Comparison of ENCODE assay signal across 11 cellular contexts in genomic region chr11:124835918-124836317, GRCh38. TPM values are rescaled to one million over a fixed set of nuclear protein-coding genes. Genes with fewer than 3 reads are reported as not detected.
DNase-seq lines count a peak whose midpoint lies in the region; ATAC-seq and TF ChIP-seq lines count a peak whose summit lies in the region.
"Had no signal": no experiment of that assay in that cellular context is flagged by ENCODE, and none has a peak within 500 bp of the region (broad histone marks: within the 10 kb centered on the region; RNA-seq: fewer than 3 reads in every experiment).

No MANE protein-coding gene starts in this region.

- no peak overlapping the region for H2BK120ac ChIP-seq in neuronal stem cell (ENCODE audit: low read depth, low read length)

- no CpG with 5 or more reads among the region's 8 CpGs for WGBS in neuronal stem cell (ENCODE audit: extremely low coverage in 2 of 2, insufficient read length in 2 of 2, insufficient replicate concordance in 1 of 2), 2 donors

- no peak overlapping the region for H4K8ac ChIP-seq in neuronal stem cell (ENCODE audit: low read depth, low read length)

- no peak for TF ChIP-seq CTCF in KMS-11 (conservative IDR thresholded peaks at IDR 0.05; ENCODE audit: low read depth, low read length)
- no peak for TF ChIP-seq CTCF in brain (conservative IDR thresholded peaks at IDR 0.05)

- peaks cover 8 to 21% (median 14%) of the 10 kb centered on the region in 4 donors for H3K4me1 Mint-ChIP-seq in CD4-positive, alpha-beta memory T cell
- H3K4me1 Mint-ChIP-seq in brain: peaks cover 46% of the 10 kb centered on the region

- H3K27ac ChIP-seq in CD4-positive, alpha-beta memory T cell (ENCODE audit: low read depth, low read length): no peak overlapping the region
- peak overlapping the region; percentile 86 for H3K27ac ChIP-seq in KMS-11
- H3K27ac ChIP-seq in neuronal stem cell (replicated peaks; ENCODE audit: low read length): no peak overlapping the region
- H3K27ac ChIP-seq: neural progenitor cell had no signal

- H2BK12ac ChIP-seq in neuronal stem cell (ENCODE audit: low read length): no peak overlapping the region

- H2AFZ ChIP-seq in KMS-11 (ENCODE audit: low read depth): peak overlapping the region; percentile 98
- peak overlapping the region; percentile 68 for H2AFZ ChIP-seq in neuronal stem cell (ENCODE audit: low read length)
- H2AFZ ChIP-seq: neural progenitor cell had no signal

- H3K4me2 ChIP-seq in KMS-11 (peak overlapping the region; percentile 68), neuronal stem cell (ENCODE audit: insufficient read depth, low read length, poor library complexity, severe bottlenecking) (no peak overlapping the region)

- no peak overlapping the region for H3K14ac ChIP-seq in neuronal stem cell (ENCODE audit: low read length)

- POLR2A ChIA-PET in CD4-positive, alpha-beta memory T cell (lab: Charles Lee; ENCODE audit: partially characterized antibody): interaction anchor here (0.9 to 1.9 kb wide), 6 partner anchors 35 to 167 kb away, joined by 4 to 5 read pairs (median 5); partner anchors contain the start of gene MSANTD2

- intact Hi-C loops in CD4-positive, alpha-beta memory T cell (cut with micrococcal nuclease): loop anchor here (2.0 kb wide), 1 partner anchor 35 kb away; the partner anchor contains the start of gene MSANTD2

- H3K4me3 ChIP-seq in CD4-positive, alpha-beta memory T cell (ENCODE audit: low read length in 2 of 2): no peak overlapping the region
- H3K4me3 ChIP-seq in KMS-11 (IDR thresholded peaks at IDR 0.05; ENCODE audit: insufficient read depth, low read depth, low read length): no peak overlapping the region
- H3K4me3 ChIP-seq in neuronal stem cell (ENCODE audit: low read length in 2 of 2): no peak overlapping the region

- H3K9me3 ChIP-seq in CD4-positive, alpha-beta memory T cell (ENCODE audit: control insufficient read depth in 1 of 2, low read length in 2 of 2): no peaks in the 10 kb centered on the region
- H3K9me3 ChIP-seq in neuronal stem cell (replicated peaks in 1 of 2; ENCODE audit: control insufficient read depth in 2 of 2, insufficient read depth in 1 of 2, low read depth in 1 of 2, low read length in 2 of 2): peaks cover 0 to 3% of the 10 kb centered on the region in 2 donors

- H2BK5ac ChIP-seq in neuronal stem cell (ENCODE audit: low read length): no peak overlapping the region

- peak overlapping the region in 5 of 8 donors; percentile 65 to 82 (median 75) for H3K4me3 Mint-ChIP-seq in CD4-positive, alpha-beta memory T cell
- peak overlapping the region in 4 of 5 experiments; percentile 66 to 80 (median 70) for H3K4me3 Mint-ChIP-seq in brain

- no peaks in the 10 kb centered on the region for H3K36me3 Mint-ChIP-seq in CD4-positive, alpha-beta memory T cell
- no peaks in the 10 kb centered on the region for H3K36me3 Mint-ChIP-seq in brain
- H3K36me3 Mint-ChIP-seq: neural progenitor cell had no signal

- H3K79me2 ChIP-seq in KMS-11 (ENCODE audit: insufficient read depth, low read depth): no peaks in the 10 kb centered on the region

- H3K4me1 ChIP-seq in CD4-positive, alpha-beta memory T cell (ENCODE audit: insufficient read depth, low read length): peaks cover 10% of the 10 kb centered on the region
- H3K4me1 ChIP-seq in KMS-11 (ENCODE audit: low read depth, poor library complexity, severe bottlenecking) (peaks cover 7% of the 10 kb centered on the region), neuronal stem cell (ENCODE audit: control insufficient read depth in 2 of 2, insufficient read depth in 1 of 2, low read depth in 1 of 2, low read length in 2 of 2) (peaks cover 6 to 7% of the 10 kb centered on the region in 2 donors)

- CTCF ChIA-PET in CD4-positive, alpha-beta memory T cell (lab: Charles Lee; ENCODE audit: partially characterized antibody): interaction anchor here (0.7 to 9.8 kb wide), 21 partner anchors 11 to 698 kb away, joined by 3 to 166 read pairs (median 5); partner anchors contain the start of genes MSANTD2, SIAE and SPA17

- no peak for DNase-seq in CD4-positive, alpha-beta memory T cell
- DNase-seq in neuronal stem cell (ENCODE audit: low spot score) (no peak), DMS 273 (lab: John Stamatoyannopoulos, UW; ENCODE audit: unreplicated experiment) (no peak)
- no peak for DNase-seq in stimulated activated CD4-positive, alpha-beta T cell treated with anti-CD3 and anti-CD28 coated beads, Interleukin-15, amount 100 ng/mL, for 24 hours
- DNase-seq: DMS153, NCI-H187 had no signal

- peaks cover 27% of the 10 kb centered on the region for H3K27me3 ChIP-seq in CD4-positive, alpha-beta memory T cell (ENCODE audit: insufficient read depth, low read length)
- no peaks in the 10 kb centered on the region for H3K27me3 ChIP-seq in KMS-11 (ENCODE audit: insufficient read depth, low read depth)
- peaks cover 9 to 53% (median 36%) of the 10 kb centered on the region in 3 experiments for H3K27me3 ChIP-seq in neuronal stem cell (ENCODE audit: control insufficient read depth in 3 of 3, insufficient read depth in 3 of 3, low read depth in 1 of 3, low read length in 3 of 3)

- no peak overlapping the region for H3K23ac ChIP-seq in neuronal stem cell (ENCODE audit: low read depth, low read length, poor library complexity)

- H3K9me3 Mint-ChIP-seq in CD4-positive, alpha-beta memory T cell: no peaks in the 10 kb centered on the region
- H3K9me3 Mint-ChIP-seq in brain: peaks cover 0 to 2% (median 0%) of the 10 kb centered on the region in 5 experiments
- H3K9me3 Mint-ChIP-seq: neural progenitor cell had no signal

- no peak overlapping the region for H4K91ac ChIP-seq in neuronal stem cell (ENCODE audit: low read depth, low read length, poor library complexity)

- H3K18ac ChIP-seq in neuronal stem cell (ENCODE audit: low read length): no peak overlapping the region

- no peaks in the 10 kb centered on the region for H3K79me1 ChIP-seq in neuronal stem cell (ENCODE audit: low read depth, low read length)

- H3K27ac Mint-ChIP-seq in CD4-positive, alpha-beta memory T cell: peak overlapping the region in 1 of 7 donors; percentile 13
- H3K27ac Mint-ChIP-seq in brain: peak overlapping the region in 3 of 5 experiments; percentile 6 to 88 (median 80)
- H3K27ac Mint-ChIP-seq: neural progenitor cell had no signal

- no peak overlapping the region for H2BK15ac ChIP-seq in neuronal stem cell (ENCODE audit: low read length)

- peaks cover 32 to 58% of the 10 kb centered on the region in 2 donors for H3K27me3 Mint-ChIP-seq in CD4-positive, alpha-beta memory T cell
- H3K27me3 Mint-ChIP-seq in brain: peaks cover 57% of the 10 kb centered on the region

- ATAC-seq in HG03354 (IDR thresholded peaks at IDR 0.05; ENCODE audit: poor library complexity, severe bottlenecking, unreplicated experiment) (no peak), HG03457 (IDR thresholded peaks at IDR 0.05; ENCODE audit: unreplicated experiment) (no peak)

- H3K4ac ChIP-seq in neuronal stem cell (ENCODE audit: low read length): no peak overlapping the region

- no peak overlapping the region for H2AK5ac ChIP-seq in neuronal stem cell (ENCODE audit: low read depth, low read length)

- H3K36me3 ChIP-seq in CD4-positive, alpha-beta memory T cell (ENCODE audit: insufficient read depth, low read length): no peaks in the 10 kb centered on the region
- no peaks in the 10 kb centered on the region for H3K36me3 ChIP-seq in KMS-11 (ENCODE audit: insufficient read depth)
- H3K36me3 ChIP-seq in neuronal stem cell (replicated peaks in 1 of 2; ENCODE audit: control insufficient read depth in 2 of 2, insufficient read depth in 2 of 2, low read length in 2 of 2): no peaks in the 10 kb centered on the region
- H3K36me3 ChIP-seq: neural progenitor cell had no signal

- H4K20me1 ChIP-seq in KMS-11 (ENCODE audit: insufficient read depth): no peaks in the 10 kb centered on the region

- H3K9ac ChIP-seq in KMS-11 (peak overlapping the region; percentile 80), neuronal stem cell (ENCODE audit: low read depth, low read length, poor library complexity) (no peak overlapping the region)
- H3K9ac ChIP-seq: neural progenitor cell had no signal

RNA-seq across cellular contexts. Expression of gene ROBO3, which starts 29.3 kb away (rescaled TPM):
- total RNA-seq in CD4-positive, alpha-beta memory T cell: 10 to 100 TPM; 16.2 to 18.1 TPM
- 1 to 10 TPM in 1 of 2 donors, under 1 TPM in 1; 0.70 to 2.0 TPM for polyA plus RNA-seq in CD4-positive, alpha-beta memory T cell
- 7.5 TPM for polyA plus RNA-seq in brain (ENCODE audit: insufficient read depth, low read depth, low replicate concordance)
- 9.5 TPM for polyA plus RNA-seq in neuronal stem cell (2013, experiment 1 of 2)
- polyA plus RNA-seq in neuronal stem cell (2013, experiment 2 of 2): 8.8 TPM

RNA-seq across cellular contexts. Expression of gene MSANTD2, which starts 35.7 kb away (rescaled TPM):
- total RNA-seq in CD4-positive, alpha-beta memory T cell: 10 to 100 TPM; 25.9 to 26.3 TPM
- 1 to 10 TPM; 2.4 to 5.9 TPM for polyA plus RNA-seq in CD4-positive, alpha-beta memory T cell
- 4.5 TPM for polyA plus RNA-seq in brain (ENCODE audit: insufficient read depth, low read depth, low replicate concordance)
- polyA plus RNA-seq in neuronal stem cell (2013, experiment 1 of 2): 14.2 TPM
- 14.6 TPM for polyA plus RNA-seq in neuronal stem cell (2013, experiment 2 of 2)
